Comparison of ENCODE assay signal across 28 cellular contexts in the genomic region with DNA sequence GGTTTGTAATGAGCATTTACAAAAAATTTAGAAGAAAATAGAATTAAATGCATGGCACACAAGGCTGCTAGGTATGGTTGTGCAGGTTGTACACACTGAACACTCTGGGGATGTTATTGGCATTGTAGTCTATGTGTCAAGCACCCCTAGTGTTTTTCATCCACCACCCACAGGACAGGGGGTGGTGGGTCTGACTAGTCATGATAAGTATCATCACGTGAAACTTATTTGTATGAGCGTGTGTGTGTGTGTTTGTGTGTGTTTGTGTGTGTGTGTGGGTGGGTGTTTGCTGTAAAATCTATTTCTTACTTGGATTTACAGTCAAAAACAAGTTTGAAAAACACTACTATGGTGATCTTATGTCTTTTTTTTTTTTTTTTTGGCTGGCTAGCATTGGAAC.
DNase-seq lines count a peak whose midpoint lies in the region; ATAC-seq, FAIRE-seq and TF ChIP-seq lines count a peak whose summit lies in the region.
"Had no signal": no experiment of that assay in that cellular context is flagged by ENCODE, and none has a peak within 500 bp of the region (broad histone marks: within the 10 kb centered on the region; RNA-seq: fewer than 3 reads in every experiment).

No MANE protein-coding gene starts in this region.

- FAIRE-seq in urothelium cell line (lab: Jason Lieb, UNC), result no peak
- FAIRE-seq: bronchial epithelial cell, GM12892, small intestine, TTC549 had no signal

- no peak overlapping the region for H3K4me3 Mint-ChIP-seq in activated T-cell treated with anti-CD3 and anti-CD28 coated beads, Interleukin-2, amount 50 U/mL, for 24 hours
- peak overlapping the region; percentile 9 for H3K4me3 Mint-ChIP-seq in activated CD8-positive, alpha-beta T cell treated with anti-CD3 and anti-CD28 coated beads, Interleukin-2, amount 10 ng/mL, durations not matched to agents 7 days and 5 days
- H3K4me3 Mint-ChIP-seq in natural killer cell, result peak overlapping the region; percentile 77
- H3K4me3 Mint-ChIP-seq: endodermal cell, H9 had no signal

- peaks cover 40% of the 10 kb centered on the region for H3K4me1 Mint-ChIP-seq in activated T-cell treated with anti-CD3 and anti-CD28 coated beads, Interleukin-2, amount 50 U/mL, for 24 hours (ENCODE audit: low read depth)
- H3K4me1 Mint-ChIP-seq in activated CD8-positive, alpha-beta T cell treated with anti-CD3 and anti-CD28 coated beads, Interleukin-2, amount 10 ng/mL, durations not matched to agents 7 days and 5 days (ENCODE audit: low read depth), result peaks cover 97% of the 10 kb centered on the region
- peaks cover 95 to 97% of the 10 kb centered on the region in 2 donors for H3K4me1 Mint-ChIP-seq in natural killer cell

- H3K27me3 Mint-ChIP-seq in activated T-cell treated with anti-CD3 and anti-CD28 coated beads, Interleukin-2, amount 50 U/mL, for 24 hours, result no peaks in the 10 kb centered on the region
- no peaks in the 10 kb centered on the region for H3K27me3 Mint-ChIP-seq in activated CD8-positive, alpha-beta T cell treated with anti-CD3 and anti-CD28 coated beads, Interleukin-2, amount 10 ng/mL, durations not matched to agents 7 days and 5 days (ENCODE audit: low read depth)
- no peaks in the 10 kb centered on the region for H3K27me3 Mint-ChIP-seq in natural killer cell (ENCODE audit: low read depth in 2 of 2)

- DNase-seq in activated T-cell treated with anti-CD3 and anti-CD28 coated beads, Interleukin-2, amount 50 U/mL, for 24 hours, result no peak
- no peak for DNase-seq in activated T-cell treated with anti-CD3 and anti-CD28 coated beads for 4 hours
- DNase-seq in activated CD8-positive, alpha-beta T cell treated with anti-CD3 and anti-CD28 coated beads, Interleukin-2, amount 10 ng/mL, durations not matched to agents 7 days and 5 days, result no peak
- no peak for DNase-seq in natural killer cell
- DNase-seq in urothelium cell line (ENCODE audit: low spot score), result no peak
- DNase-seq: Calu3; endodermal cell; foreskin melanocyte; H9; left colon; mesendoderm; MV-4-11; NCI-H146; NCI-H510A treated with DMSO at 0.1 percent for 48 hours; Peyer's patch; SIG-M5; small intestine; stimulated activated CD4-positive, alpha-beta T cell treated with anti-CD3 and anti-CD28 coated beads, Interleukin-1b, Interleukin-23, amount 100 ng/mL, for 48 hours; SW 1271 had no signal

- no peak overlapping the region for H3K4me3 ChIP-seq in HEK293 (ENCODE audit: low read depth, low read length)
- H3K4me3 ChIP-seq: coronary artery, esophagus muscularis mucosa, Peyer's patch, suprapubic skin had no signal

- intact Hi-C loops in natural killer cell (cut with micrococcal nuclease), result no loop called here

- POLR2A ChIA-PET in HEK293 (lab: Yijun Ruan, JAX), result interaction anchor here (0.7 kb wide), 1 partner anchor 1418 kb away, joined by 8 read pairs; no protein-coding TSS in a partner anchor
- POLR2A ChIA-PET in activated CD8-positive, alpha-beta T cell treated with anti-CD3 and anti-CD28 coated beads, Interleukin-2, amount 10 ng/mL, durations not matched to agents 7 days and 5 days (lab: Charles Lee), result interaction anchor here (0.9 to 1.9 kb wide), 3 partner anchors 29 to 71 kb away, joined by 3 to 16 read pairs (median 4); a partner anchor contains a TSS

- no peaks in the 10 kb centered on the region for H3K4me1 ChIP-seq in HEK293 (ENCODE audit: control insufficient read depth, insufficient read depth, low read length)

- peak overlapping the region; percentile 14 for H3K27ac Mint-ChIP-seq in activated T-cell treated with anti-CD3 and anti-CD28 coated beads, Interleukin-2, amount 50 U/mL, for 24 hours
- peak overlapping the region; percentile 94 for H3K27ac Mint-ChIP-seq in activated CD8-positive, alpha-beta T cell treated with anti-CD3 and anti-CD28 coated beads, Interleukin-2, amount 10 ng/mL, durations not matched to agents 7 days and 5 days
- peak overlapping the region; percentile 85 to 92 for H3K27ac Mint-ChIP-seq in natural killer cell
- H3K27ac Mint-ChIP-seq: endodermal cell, H9 had no signal

- no peak overlapping the region for H3K27ac ChIP-seq in HEK293 (ENCODE audit: extremely low read depth, low read depth, low read length)
- H3K27ac ChIP-seq: coronary artery, esophagus muscularis mucosa, suprapubic skin had no signal

- H3K36me3 ChIP-seq in HEK293 (ENCODE audit: control insufficient read depth in 2 of 2, insufficient read depth in 1 of 2, low read length in 2 of 2), result no peaks in the 10 kb centered on the region
- H3K36me3 ChIP-seq: esophagus muscularis mucosa, Peyer's patch, suprapubic skin had no signal

- no peaks in the 10 kb centered on the region for H3K9me3 Mint-ChIP-seq in activated T-cell treated with anti-CD3 and anti-CD28 coated beads, Interleukin-2, amount 50 U/mL, for 24 hours
- peaks cover 2% of the 10 kb centered on the region for H3K9me3 Mint-ChIP-seq in activated CD8-positive, alpha-beta T cell treated with anti-CD3 and anti-CD28 coated beads, Interleukin-2, amount 10 ng/mL, durations not matched to agents 7 days and 5 days (ENCODE audit: insufficient read depth)
- no peaks in the 10 kb centered on the region for H3K9me3 Mint-ChIP-seq in natural killer cell
- H3K9me3 Mint-ChIP-seq: endodermal cell, H9 had no signal

- H3K9me3 ChIP-seq in HEK293 (ENCODE audit: control insufficient read depth, insufficient read depth, low read depth, low read length), result no peaks in the 10 kb centered on the region
- H3K9me3 ChIP-seq: esophagus muscularis mucosa, Peyer's patch, suprapubic skin had no signal

- ATAC-seq in activated CD8-positive, alpha-beta T cell treated with anti-CD3 and anti-CD28 coated beads, Interleukin-2, amount 10 ng/mL, durations not matched to agents 7 days and 5 days, result no peak
- ATAC-seq in natural killer cell (peak in 1 of 3 donors; percentile 27), HG02571 (IDR thresholded peaks at IDR 0.05; ENCODE audit: unreplicated experiment) (no peak), HG03097 (IDR thresholded peaks at IDR 0.05; ENCODE audit: low FRiP score, unreplicated experiment) (no peak)
- ATAC-seq: left colon had no signal

- no peaks in the 10 kb centered on the region for H3K36me3 Mint-ChIP-seq in activated T-cell treated with anti-CD3 and anti-CD28 coated beads, Interleukin-2, amount 50 U/mL, for 24 hours (ENCODE audit: low read depth)
- peaks cover 14% of the 10 kb centered on the region for H3K36me3 Mint-ChIP-seq in activated CD8-positive, alpha-beta T cell treated with anti-CD3 and anti-CD28 coated beads, Interleukin-2, amount 10 ng/mL, durations not matched to agents 7 days and 5 days (ENCODE audit: low read depth)
- H3K36me3 Mint-ChIP-seq in natural killer cell, result no peaks in the 10 kb centered on the region

- TF ChIP-seq CTCF in HEK293 (tag by site-specific recombination; IDR thresholded peaks at IDR 0.05) (no peak), natural killer cell (IDR thresholded peaks at IDR 0.05) (no peak)

- CTCF ChIA-PET in HEK293 (lab: Yijun Ruan, JAX), result interaction anchor here (0.5 to 1.2 kb wide), 2 partner anchors 9 to 1785 kb away, joined by 3 read pairs; no protein-coding TSS in a partner anchor
- CTCF ChIA-PET in activated CD8-positive, alpha-beta T cell treated with anti-CD3 and anti-CD28 coated beads, Interleukin-2, amount 10 ng/mL, durations not matched to agents 7 days and 5 days (lab: Charles Lee), result interaction anchor here (0.6 to 5.8 kb wide), 5 partner anchors 9 to 108 kb away, joined by 3 to 35 read pairs (median 4); no protein-coding TSS in a partner anchor

TF ChIP-seq in HEK293, 187 proteins besides CTCF, POLR2A, EP300 and RAD21:
- TF ChIP-seq ZFHX2 (tag by site-specific recombination; conservative IDR thresholded peaks at IDR 0.05) (peak; percentile 51; the same call in 1 of the 2 replicates), ZNF777 (tag by site-specific recombination; IDR thresholded peaks at IDR 0.05; ENCODE audit: borderline replicate concordance) (no peak), EGR2 (tag by site-specific recombination; IDR thresholded peaks at IDR 0.05; ENCODE audit: low read depth) (peak; percentile 45)

Comparison
In these comparisons a context has a peak if more than half of its experiments do, and no peak if none do; other contexts are left out.
1. H3K27ac Mint-ChIP-seq: peak in every context shown above with its lines; median percentile 94 in activated CD8-positive, alpha-beta T cell treated with anti-CD3 and anti-CD28 coated beads, Interleukin-2, amount 10 ng/mL, durations not matched to agents 7 days and 5 days; 88 in natural killer cell; 14 in activated T-cell treated with anti-CD3 and anti-CD28 coated beads, Interleukin-2, amount 50 U/mL, for 24 hours.